In the genomic region with DNA sequence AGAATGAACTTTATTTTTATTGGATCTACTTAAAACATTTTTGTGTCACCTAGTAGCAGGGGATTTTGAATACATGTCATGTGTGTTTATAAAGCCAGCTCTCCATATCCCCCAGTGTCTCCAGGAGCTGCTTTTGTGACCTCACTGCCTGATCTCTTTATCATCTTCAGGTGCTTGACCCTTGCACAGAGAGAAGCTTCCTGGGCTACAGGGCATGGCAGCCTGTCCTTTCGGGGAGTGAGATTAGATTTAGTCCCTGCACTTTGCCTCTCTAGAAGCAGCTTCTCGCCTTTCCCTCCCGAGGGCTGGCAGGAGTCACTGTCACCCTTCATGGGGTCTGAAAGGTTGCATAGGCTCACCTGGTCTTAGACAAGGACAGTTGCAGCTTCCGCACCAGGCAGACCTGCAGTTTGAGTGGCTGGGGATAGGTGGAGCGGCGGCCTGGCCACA, we compare ENCODE assay signal across 17 cellular contexts. TPM values are rescaled to one million over a fixed set of nuclear protein-coding genes. Genes with fewer than 3 reads are reported as not detected.
DNase-seq lines count a peak whose midpoint lies in the region; ATAC-seq, FAIRE-seq and TF ChIP-seq lines count a peak whose summit lies in the region.
"Had no signal": no experiment of that assay in that cellular context is flagged by ENCODE, and none has a peak within 500 bp of the region (broad histone marks: within the 10 kb centered on the region; RNA-seq: fewer than 3 reads in every experiment).

No MANE protein-coding gene starts in this region.

- DNase-seq in Right ventricle myocardium inferior (ENCODE audit: missing footprints) (no peak), Right ventricle myocardium superior (no peak), kidney (peak; percentile 46), posterior cingulate gyrus (no peak), COLO668 (lab: John Stamatoyannopoulos, UW; ENCODE audit: unreplicated experiment) (no peak)
- DNase-seq in activated T-helper 1 cell treated with anti-CD3 and anti-CD28 coated beads, Interleukin-12 subunit alpha, Interleukin-12 subunit beta, Interleukin-2, Interleukin-4 antibody, amounts not matched to agents 30 ng/mL and 10 ng/mL and 1 ng/mL, durations not matched to agents 14 hours and 24 hours and 36 hours (ENCODE audit: low spot score) = no peak
- DNase-seq: activated B cell treated with CpG ODN at 0.5 μM for 24 hours; activated gamma-delta T cell treated with Interleukin-2 at 50 U/mL for 16 hours; body of pancreas; EL; mesendoderm; MM.1S; NCI-H345; NK-92 treated with Interleukin-12 subunit alpha and Interleukin-12 subunit beta, amount 100 ng/mL, for 24 hours; stimulated activated CD4-positive, alpha-beta T cell treated with anti-CD3 and anti-CD28 coated beads, Interleukin-1b, Interleukin-23, amount 100 ng/mL, for 48 hours had no signal

- peaks cover 0 to 16% of the 10 kb centered on the region in 2 donors for H3K4me1 ChIP-seq in kidney (ENCODE audit: control insufficient read depth in 1 of 2, insufficient read depth in 1 of 2, low read depth in 1 of 2, low read length in 2 of 2)
- peaks cover 17 to 72% (median 64%) of the 10 kb centered on the region in 5 donors for H3K4me1 ChIP-seq in subcutaneous abdominal adipose tissue (ENCODE audit: control insufficient read depth in 5 of 5, insufficient read depth in 5 of 5, low read length in 5 of 5)
- H3K4me1 ChIP-seq: body of pancreas had no signal

- H3K9me3 ChIP-seq in kidney (ENCODE audit: control insufficient read depth in 1 of 2, low read length in 2 of 2) (no peaks in the 10 kb centered on the region), subcutaneous abdominal adipose tissue (ENCODE audit: control insufficient read depth in 5 of 5, low read length in 5 of 5) (no peaks in the 10 kb centered on the region)
- H3K9me3 ChIP-seq: body of pancreas had no signal

- peaks cover 46% of the 10 kb centered on the region for H3K36me3 Mint-ChIP-seq in activated T-helper 1 cell treated with anti-CD3 and anti-CD28 coated beads, Interleukin-12 subunit alpha, Interleukin-12 subunit beta, Interleukin-2, Interleukin-4 antibody, amounts not matched to agents 30 ng/mL and 10 ng/mL and 1 ng/mL, durations not matched to agents 14 hours and 24 hours and 36 hours (ENCODE audit: low read depth)

- H3K27ac Mint-ChIP-seq in activated T-helper 1 cell treated with anti-CD3 and anti-CD28 coated beads, Interleukin-12 subunit alpha, Interleukin-12 subunit beta, Interleukin-2, Interleukin-4 antibody, amounts not matched to agents 30 ng/mL and 10 ng/mL and 1 ng/mL, durations not matched to agents 14 hours and 24 hours and 36 hours = peak overlapping the region; percentile 64
- H3K27ac Mint-ChIP-seq: activated B cell treated with CpG ODN at 0.5 μM for 24 hours had no signal

- H3K4me3 Mint-ChIP-seq in activated T-helper 1 cell treated with anti-CD3 and anti-CD28 coated beads, Interleukin-12 subunit alpha, Interleukin-12 subunit beta, Interleukin-2, Interleukin-4 antibody, amounts not matched to agents 30 ng/mL and 10 ng/mL and 1 ng/mL, durations not matched to agents 14 hours and 24 hours and 36 hours = no peak overlapping the region
- H3K4me3 Mint-ChIP-seq: activated B cell treated with CpG ODN at 0.5 μM for 24 hours had no signal

- ATAC-seq in Right ventricle myocardium inferior (peak; percentile 7), Right ventricle myocardium superior (ENCODE audit: poor library complexity) (no peak), GM21526 (IDR thresholded peaks at IDR 0.05; ENCODE audit: low FRiP score, unreplicated experiment) (no peak)
- ATAC-seq: body of pancreas had no signal

- no peaks in the 10 kb centered on the region for H3K9me3 Mint-ChIP-seq in activated T-helper 1 cell treated with anti-CD3 and anti-CD28 coated beads, Interleukin-12 subunit alpha, Interleukin-12 subunit beta, Interleukin-2, Interleukin-4 antibody, amounts not matched to agents 30 ng/mL and 10 ng/mL and 1 ng/mL, durations not matched to agents 14 hours and 24 hours and 36 hours
- H3K9me3 Mint-ChIP-seq: activated B cell treated with CpG ODN at 0.5 μM for 24 hours had no signal

- intact Hi-C loops in Right ventricle myocardium inferior (cut with DNase I) = no loop called here
- intact Hi-C loops in Right ventricle myocardium superior (cut with DNase I) = loop anchor here (10.0 kb wide), 1 partner anchor 306 kb away; no protein-coding TSS in a partner anchor
- intact Hi-C loops in activated T-helper 1 cell treated with anti-CD3 and anti-CD28 coated beads, Interleukin-12 subunit alpha, Interleukin-12 subunit beta, Interleukin-2, Interleukin-4 antibody, amounts not matched to agents 30 ng/mL and 10 ng/mL and 1 ng/mL, durations not matched to agents 14 hours and 24 hours and 36 hours (cut with micrococcal nuclease) = no loop called here
- intact Hi-C loops in kidney (cut with DNase I) = loop anchor here (5.0 kb wide), 1 partner anchor 129 kb away; no protein-coding TSS in a partner anchor
- intact Hi-C loops in posterior cingulate gyrus (cut with DNase I) = loop anchor here (2.0 to 10.0 kb wide), 4 partner anchors 59 to 286 kb away; partner anchors contain the start of genes SOCS3 and TMC8

- H3K27ac ChIP-seq in kidney (ENCODE audit: low read depth in 2 of 2, low read length in 2 of 2) (no peak overlapping the region), subcutaneous abdominal adipose tissue (ENCODE audit: low read depth, low read length) (peak overlapping the region; percentile 80)
- H3K27ac ChIP-seq: body of pancreas had no signal

- H3K9ac ChIP-seq in kidney (ENCODE audit: low read length in 2 of 2) (no peak overlapping the region), subcutaneous abdominal adipose tissue (ENCODE audit: low read length in 5 of 5) (peak overlapping the region in 3 of 5 donors; percentile 3 to 47 (median 14))

- H3K36me3 ChIP-seq in kidney (ENCODE audit: control insufficient read depth in 1 of 2, insufficient read depth in 2 of 2, low read length in 2 of 2) (peaks cover 20 to 30% of the 10 kb centered on the region in 2 donors), subcutaneous abdominal adipose tissue (ENCODE audit: control insufficient read depth in 5 of 5, insufficient read depth in 5 of 5, low read length in 5 of 5) (peaks cover 0 to 59% (median 45%) of the 10 kb centered on the region in 5 donors)

- H3K4me3 ChIP-seq in kidney (ENCODE audit: low read length in 2 of 2) (no peak overlapping the region), subcutaneous abdominal adipose tissue (ENCODE audit: low read depth in 1 of 5, low read length in 5 of 5) (peak overlapping the region in 1 of 5 donors; percentile 19)
- H3K4me3 ChIP-seq: body of pancreas had no signal

- FAIRE-seq in kidney (lab: Jason Lieb, UNC) = no peak

- peaks cover 58% of the 10 kb centered on the region for H3K4me1 Mint-ChIP-seq in activated T-helper 1 cell treated with anti-CD3 and anti-CD28 coated beads, Interleukin-12 subunit alpha, Interleukin-12 subunit beta, Interleukin-2, Interleukin-4 antibody, amounts not matched to agents 30 ng/mL and 10 ng/mL and 1 ng/mL, durations not matched to agents 14 hours and 24 hours and 36 hours (ENCODE audit: low read depth)

- H3K27me3 Mint-ChIP-seq in activated T-helper 1 cell treated with anti-CD3 and anti-CD28 coated beads, Interleukin-12 subunit alpha, Interleukin-12 subunit beta, Interleukin-2, Interleukin-4 antibody, amounts not matched to agents 30 ng/mL and 10 ng/mL and 1 ng/mL, durations not matched to agents 14 hours and 24 hours and 36 hours (ENCODE audit: insufficient read depth) = no peaks in the 10 kb centered on the region
- H3K27me3 Mint-ChIP-seq: activated B cell treated with CpG ODN at 0.5 μM for 24 hours had no signal

- H3K27me3 ChIP-seq in subcutaneous abdominal adipose tissue (ENCODE audit: control insufficient read depth in 5 of 5, insufficient read depth in 4 of 5, low read length in 5 of 5) = no peaks in the 10 kb centered on the region
- H3K27me3 ChIP-seq: body of pancreas had no signal

- TF ChIP-seq CTCF in kidney (IDR thresholded peaks at IDR 0.05; ENCODE audit: borderline replicate concordance, extremely low read depth, insufficient read depth) = no peak

RNA-seq across cellular contexts. Expression of gene PGS1, which starts 42.7 kb away (rescaled TPM):
- 16.7 TPM for total RNA-seq in Right ventricle myocardium inferior
- total RNA-seq in Right ventricle myocardium superior = 18.1 TPM
- total RNA-seq in activated T-helper 1 cell treated with anti-CD3 and anti-CD28 coated beads, Interleukin-12 subunit alpha, Interleukin-12 subunit beta, Interleukin-2, Interleukin-4 antibody, amounts not matched to agents 30 ng/mL and 10 ng/mL and 1 ng/mL, durations not matched to agents 14 hours and 24 hours and 36 hours = 71.9 and 73.5 TPM in 2 replicates
- total RNA-seq in kidney = 65.4 TPM
- polyA plus RNA-seq in kidney (ENCODE audit: insufficient read depth, low read depth, low replicate concordance) = 15.6 TPM

Comparison
In these comparisons a context has a peak if more than half of its experiments do, and no peak if none do; other contexts are left out.
1. intact Hi-C loops: an anchor here in Right ventricle myocardium superior (10.0 kb wide), kidney (5.0 kb wide) and posterior cingulate gyrus (2.0 to 10.0 kb wide); none called in Right ventricle myocardium inferior and activated T-helper 1 cell treated with anti-CD3 and anti-CD28 coated beads, Interleukin-12 subunit alpha, Interleukin-12 subunit beta, Interleukin-2, Interleukin-4 antibody, amounts not matched to agents 30 ng/mL and 10 ng/mL and 1 ng/mL, durations not matched to agents 14 hours and 24 hours and 36 hours.
2. H3K9ac ChIP-seq: peak in subcutaneous abdominal adipose tissue (3 of 5); none in kidney (0 of 2).